ENCODE assay signal across 1 cellular context in the genomic region with DNA sequence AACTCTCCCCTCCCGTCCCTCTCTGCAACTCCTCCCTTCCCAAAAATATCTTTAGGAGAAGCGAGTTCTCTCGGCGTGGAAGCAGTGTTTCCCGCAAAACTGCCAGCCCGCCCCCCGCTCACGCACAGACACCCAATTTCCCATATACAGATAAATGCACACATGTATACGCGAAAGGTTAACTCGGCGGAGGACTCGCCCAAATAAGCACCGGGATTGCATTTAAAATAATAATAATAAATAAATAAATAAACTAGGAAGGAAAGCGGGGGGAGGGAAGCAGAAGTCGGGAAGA.
TF ChIP-seq lines count a peak whose summit lies in the region.

No MANE protein-coding gene starts in this region.

TF ChIP-seq in endothelial cell of umbilical vein, 7 proteins besides CTCF, POLR2A, EP300 and RAD21:
- TF ChIP-seq, protein P1, sequence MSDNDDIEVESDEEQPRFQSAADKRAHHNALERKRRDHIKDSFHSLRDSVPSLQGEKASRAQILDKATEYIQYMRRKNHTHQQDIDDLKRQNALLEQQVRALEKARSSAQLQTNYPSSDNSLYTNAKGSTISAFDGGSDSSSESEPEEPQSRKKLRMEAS (IDR thresholded peaks at IDR 0.05; ENCODE audit: insufficient read depth, insufficient read length): no peak
- TF ChIP-seq POLR2AphosphoS5 (IDR thresholded peaks at IDR 0.05; ENCODE audit: insufficient read depth, low read depth, low read length) (no peak), EZH2 (IDR thresholded peaks at IDR 0.05; ENCODE audit: borderline replicate concordance, low read depth, low read length, severe bottlenecking) (no peak), GATA2 (IDR thresholded peaks at IDR 0.05; ENCODE audit: insufficient read depth, insufficient read length, low read depth, low read length) (no peak), FOS (IDR thresholded peaks at IDR 0.05; ENCODE audit: borderline replicate concordance, insufficient read depth, low read length) (no peak)
